8 cellular contexts compared by ENCODE assay signal in the genomic region with DNA sequence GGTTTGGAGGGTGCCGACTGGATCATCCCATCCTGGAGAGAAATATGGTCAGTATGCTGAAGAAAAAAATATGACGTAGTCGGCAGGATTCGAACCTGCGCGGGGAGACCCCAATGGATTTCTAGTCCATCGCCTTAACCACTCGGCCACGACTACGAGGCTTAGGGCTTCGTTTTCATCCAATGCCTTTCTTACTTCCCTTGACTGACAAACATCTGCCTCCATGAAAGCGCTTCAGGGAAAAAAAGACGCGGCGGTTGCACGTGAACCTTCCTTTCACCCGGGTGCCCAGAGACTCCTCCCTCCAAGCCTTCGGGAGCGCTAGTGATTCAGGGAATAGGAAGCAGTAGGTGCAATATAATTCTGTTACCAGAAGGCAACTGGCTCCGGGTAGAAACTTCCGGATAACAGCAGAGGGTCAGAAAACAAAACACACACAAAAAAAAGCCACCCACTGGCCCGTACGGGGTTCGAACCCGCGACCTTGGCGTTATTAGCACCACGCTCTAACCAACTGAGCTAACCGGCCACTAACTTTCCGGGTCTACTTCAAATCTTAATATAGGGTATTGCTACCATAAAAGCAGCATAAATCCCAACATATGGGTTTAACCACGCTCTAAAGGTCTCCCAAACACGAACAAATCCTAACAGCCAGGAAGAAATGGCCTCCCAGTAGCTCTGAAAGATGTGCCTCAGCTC. TPM values are rescaled to one million over a fixed set of nuclear protein-coding genes. Genes with fewer than 3 reads are reported as not detected.
A peak's percentile ranks its signal among the peaks of the same experiment; 100 is the strongest.
DNase-seq lines count a peak whose midpoint lies in the region; ATAC-seq and TF ChIP-seq lines count a peak whose summit lies in the region.

No MANE protein-coding gene starts in this region.

- H3K27ac ChIP-seq in C4-2B (peak overlapping the region; percentile 60), cingulate gyrus (ENCODE audit: low read depth, low read length) (peak overlapping the region; percentile 87)

- H3K4me3 ChIP-seq in kidney epithelial cell (ENCODE audit: low read depth, low read length): peak overlapping the region; percentile 24

- no peak for ATAC-seq in HG03460 (IDR thresholded peaks at IDR 0.05; ENCODE audit: unreplicated experiment)
- no peak for ATAC-seq in GM18502 (IDR thresholded peaks at IDR 0.05; ENCODE audit: poor library complexity, unreplicated experiment)

- TF ChIP-seq CTCF in C4-2B (conservative IDR thresholded peaks at IDR 0.05) (no peak), kidney epithelial cell (IDR thresholded peaks at IDR 0.05; ENCODE audit: insufficient read depth, low read length, poor library complexity, severe bottlenecking) (no peak)

- no peaks in the 10 kb centered on the region for H3K36me3 ChIP-seq in kidney epithelial cell (ENCODE audit: control insufficient read depth, insufficient read depth, low read length)

- DNase-seq in HS-27A (ENCODE audit: low read depth): peak; percentile 93
- DNase-seq in SW 1271 (lab: John Stamatoyannopoulos, UW): peak; percentile 81 to 93
- peak; percentile 66 for DNase-seq in kidney epithelial cell (ENCODE audit: low read depth)
- DNase-seq in stimulated activated CD4-positive, alpha-beta T cell treated with anti-CD3 and anti-CD28 coated beads, Interleukin-12 subunit alpha, Interleukin-12 subunit beta, amount 100 ng/mL, for 24 hours (ENCODE audit: low read depth in 2 of 2): peak; percentile 33 to 62

- no peaks in the 10 kb centered on the region for H3K27me3 ChIP-seq in kidney epithelial cell (ENCODE audit: control insufficient read depth, insufficient read depth, low read length)

RNA-seq across cellular contexts. Expression of a gene that starts 16.3 kb away (rescaled TPM):
- total RNA-seq in kidney epithelial cell: 11.6 and 21.6 TPM in 2 replicates

RNA-seq across cellular contexts. Expression of a gene that starts 21.2 kb away (rescaled TPM):
- total RNA-seq in kidney epithelial cell: 7.8 and 14.1 TPM in 2 replicates

RNA-seq across cellular contexts. Expression of a gene that starts 22.4 kb away (rescaled TPM):
- 33.5 and 34.3 TPM in 2 replicates for total RNA-seq in kidney epithelial cell

RNA-seq across cellular contexts. Expression of a gene that starts 36.7 kb away (rescaled TPM):
- 13.3 and 16.1 TPM in 2 replicates for total RNA-seq in kidney epithelial cell

RNA-seq across cellular contexts. Expression of a gene that starts 50.5 kb away (rescaled TPM):
- total RNA-seq in kidney epithelial cell: 10.0 and 14.7 TPM in 2 replicates
